1 cellular context compared by ENCODE assay signal in genomic region chr9:21428235-21428634, GRCh38.
TF ChIP-seq lines count a peak whose summit lies in the region.

No MANE protein-coding gene starts in this region.

TF ChIP-seq in GM12878, 131 proteins besides CTCF, POLR2A, EP300 and RAD21:
- TF ChIP-seq CHD4 (IDR thresholded peaks at IDR 0.05) (no peak), MTA3 (IDR thresholded peaks at IDR 0.05; ENCODE audit: borderline replicate concordance, low read length) (no peak), ZBED1 (IDR thresholded peaks at IDR 0.05; ENCODE audit: borderline replicate concordance) (no peak), TCF7 (IDR thresholded peaks at IDR 0.05; ENCODE audit: borderline replicate concordance) (no peak), SRF (IDR thresholded peaks at IDR 0.05; ENCODE audit: low read depth in 2 of 2, low read length in 2 of 2) (no peak)
- TF ChIP-seq, protein P1, sequence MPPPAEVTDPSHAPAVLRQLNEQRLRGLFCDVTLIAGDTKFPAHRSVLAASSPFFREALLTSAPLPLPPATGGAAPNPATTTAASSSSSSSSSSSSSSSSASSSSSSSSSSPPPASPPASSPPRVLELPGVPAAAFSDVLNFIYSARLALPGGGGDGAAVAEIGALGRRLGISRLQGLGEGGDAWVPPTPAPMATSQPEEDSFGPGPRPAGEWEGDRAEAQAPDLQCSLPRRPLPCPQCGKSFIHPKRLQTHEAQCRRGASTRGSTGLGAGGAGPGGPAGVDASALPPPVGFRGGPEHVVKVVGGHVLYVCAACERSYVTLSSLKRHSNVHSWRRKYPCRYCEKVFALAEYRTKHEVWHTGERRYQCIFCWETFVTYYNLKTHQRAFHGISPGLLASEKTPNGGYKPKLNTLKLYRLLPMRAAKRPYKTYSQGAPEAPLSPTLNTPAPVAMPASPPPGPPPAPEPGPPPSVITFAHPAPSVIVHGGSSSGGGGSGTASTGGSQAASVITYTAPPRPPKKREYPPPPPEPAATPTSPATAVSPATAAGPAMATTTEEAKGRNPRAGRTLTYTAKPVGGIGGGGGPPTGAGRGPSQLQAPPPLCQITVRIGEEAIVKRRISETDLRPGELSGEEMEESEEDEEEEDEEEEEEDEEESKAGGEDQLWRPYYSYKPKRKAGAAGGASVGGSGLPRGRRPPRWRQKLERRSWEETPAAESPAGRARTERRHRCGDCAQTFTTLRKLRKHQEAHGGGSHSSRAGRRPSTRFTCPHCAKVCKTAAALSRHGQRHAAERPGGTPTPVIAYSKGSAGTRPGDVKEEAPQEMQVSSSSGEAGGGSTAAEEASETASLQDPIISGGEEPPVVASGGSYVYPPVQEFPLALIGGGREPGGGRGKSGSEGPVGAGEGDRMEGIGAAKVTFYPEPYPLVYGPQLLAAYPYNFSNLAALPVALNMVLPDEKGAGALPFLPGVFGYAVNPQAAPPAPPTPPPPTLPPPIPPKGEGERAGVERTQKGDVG (CRISPR knock-in tag; IDR thresholded peaks at IDR 0.05): no peak
- TF ChIP-seq, protein P2, sequence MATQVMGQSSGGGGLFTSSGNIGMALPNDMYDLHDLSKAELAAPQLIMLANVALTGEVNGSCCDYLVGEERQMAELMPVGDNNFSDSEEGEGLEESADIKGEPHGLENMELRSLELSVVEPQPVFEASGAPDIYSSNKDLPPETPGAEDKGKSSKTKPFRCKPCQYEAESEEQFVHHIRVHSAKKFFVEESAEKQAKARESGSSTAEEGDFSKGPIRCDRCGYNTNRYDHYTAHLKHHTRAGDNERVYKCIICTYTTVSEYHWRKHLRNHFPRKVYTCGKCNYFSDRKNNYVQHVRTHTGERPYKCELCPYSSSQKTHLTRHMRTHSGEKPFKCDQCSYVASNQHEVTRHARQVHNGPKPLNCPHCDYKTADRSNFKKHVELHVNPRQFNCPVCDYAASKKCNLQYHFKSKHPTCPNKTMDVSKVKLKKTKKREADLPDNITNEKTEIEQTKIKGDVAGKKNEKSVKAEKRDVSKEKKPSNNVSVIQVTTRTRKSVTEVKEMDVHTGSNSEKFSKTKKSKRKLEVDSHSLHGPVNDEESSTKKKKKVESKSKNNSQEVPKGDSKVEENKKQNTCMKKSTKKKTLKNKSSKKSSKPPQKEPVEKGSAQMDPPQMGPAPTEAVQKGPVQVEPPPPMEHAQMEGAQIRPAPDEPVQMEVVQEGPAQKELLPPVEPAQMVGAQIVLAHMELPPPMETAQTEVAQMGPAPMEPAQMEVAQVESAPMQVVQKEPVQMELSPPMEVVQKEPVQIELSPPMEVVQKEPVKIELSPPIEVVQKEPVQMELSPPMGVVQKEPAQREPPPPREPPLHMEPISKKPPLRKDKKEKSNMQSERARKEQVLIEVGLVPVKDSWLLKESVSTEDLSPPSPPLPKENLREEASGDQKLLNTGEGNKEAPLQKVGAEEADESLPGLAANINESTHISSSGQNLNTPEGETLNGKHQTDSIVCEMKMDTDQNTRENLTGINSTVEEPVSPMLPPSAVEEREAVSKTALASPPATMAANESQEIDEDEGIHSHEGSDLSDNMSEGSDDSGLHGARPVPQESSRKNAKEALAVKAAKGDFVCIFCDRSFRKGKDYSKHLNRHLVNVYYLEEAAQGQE (IDR thresholded peaks at IDR 0.05; ENCODE audit: low read depth, low read length): no peak
